In the genomic region with DNA sequence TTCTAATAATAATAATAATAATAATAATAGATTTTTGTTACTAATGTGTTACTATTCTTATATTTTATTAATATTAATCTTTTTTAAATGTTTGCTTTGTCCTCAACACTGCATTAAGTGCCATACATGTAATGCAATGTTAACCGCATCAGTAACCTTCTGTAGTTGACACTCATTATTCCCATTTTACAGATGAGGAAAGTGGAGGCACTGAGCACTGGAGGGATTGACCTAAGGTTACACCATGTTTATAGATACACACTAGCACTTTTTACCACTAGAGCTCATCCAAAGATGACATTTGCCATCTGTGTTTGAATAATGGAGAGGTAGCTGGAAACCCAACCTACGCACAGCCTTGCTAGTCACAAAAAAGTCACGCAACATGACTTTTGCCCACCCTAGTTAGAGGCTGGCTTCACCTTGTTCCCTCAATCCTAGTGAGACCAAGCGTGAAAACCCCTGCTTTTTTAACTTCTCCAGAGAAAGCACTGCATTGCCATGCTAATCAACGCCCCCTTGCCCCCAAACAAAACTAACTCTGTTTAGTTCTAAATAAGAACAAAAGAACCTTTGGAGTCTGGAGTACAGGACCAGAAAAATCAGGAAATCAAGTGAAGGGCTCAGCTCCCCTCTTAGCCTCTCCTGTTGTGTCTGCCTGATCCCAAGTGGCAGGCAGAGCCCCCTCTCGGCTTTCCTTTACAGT, we compare ENCODE assay signal across 1 cellular context.
TF ChIP-seq lines count a peak whose summit lies in the region.

No MANE protein-coding gene starts in this region.

TF ChIP-seq in IMR-90, 13 proteins besides CTCF, POLR2A, EP300 and RAD21:
- TF ChIP-seq, protein P1, sequence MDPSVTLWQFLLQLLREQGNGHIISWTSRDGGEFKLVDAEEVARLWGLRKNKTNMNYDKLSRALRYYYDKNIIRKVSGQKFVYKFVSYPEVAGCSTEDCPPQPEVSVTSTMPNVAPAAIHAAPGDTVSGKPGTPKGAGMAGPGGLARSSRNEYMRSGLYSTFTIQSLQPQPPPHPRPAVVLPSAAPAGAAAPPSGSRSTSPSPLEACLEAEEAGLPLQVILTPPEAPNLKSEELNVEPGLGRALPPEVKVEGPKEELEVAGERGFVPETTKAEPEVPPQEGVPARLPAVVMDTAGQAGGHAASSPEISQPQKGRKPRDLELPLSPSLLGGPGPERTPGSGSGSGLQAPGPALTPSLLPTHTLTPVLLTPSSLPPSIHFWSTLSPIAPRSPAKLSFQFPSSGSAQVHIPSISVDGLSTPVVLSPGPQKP (IDR thresholded peaks at IDR 0.05; ENCODE audit: borderline replicate concordance, low read depth, low read length): no peak
- TF ChIP-seq RCOR1 (IDR thresholded peaks at IDR 0.05; ENCODE audit: insufficient replicate concordance, low read length): no peak
- TF ChIP-seq CHD1 (IDR thresholded peaks at IDR 0.05; ENCODE audit: low read depth, low read length): no peak
- TF ChIP-seq, protein P2, sequence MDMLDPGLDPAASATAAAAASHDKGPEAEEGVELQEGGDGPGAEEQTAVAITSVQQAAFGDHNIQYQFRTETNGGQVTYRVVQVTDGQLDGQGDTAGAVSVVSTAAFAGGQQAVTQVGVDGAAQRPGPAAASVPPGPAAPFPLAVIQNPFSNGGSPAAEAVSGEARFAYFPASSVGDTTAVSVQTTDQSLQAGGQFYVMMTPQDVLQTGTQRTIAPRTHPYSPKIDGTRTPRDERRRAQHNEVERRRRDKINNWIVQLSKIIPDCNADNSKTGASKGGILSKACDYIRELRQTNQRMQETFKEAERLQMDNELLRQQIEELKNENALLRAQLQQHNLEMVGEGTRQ (IDR thresholded peaks at IDR 0.05; ENCODE audit: low read depth, low read length): no peak
- no peak for TF ChIP-seq SMC3 (IDR thresholded peaks at IDR 0.05; ENCODE audit: low read depth, low read length)
- TF ChIP-seq CEBPB (IDR thresholded peaks at IDR 0.05; ENCODE audit: low read depth, low read length): no peak
- TF ChIP-seq MAFK (IDR thresholded peaks at IDR 0.05; ENCODE audit: low read depth, low read length): no peak
- no peak for TF ChIP-seq RFX5 (IDR thresholded peaks at IDR 0.05; ENCODE audit: low read depth, low read length)
- no peak for TF ChIP-seq MXI1 (IDR thresholded peaks at IDR 0.05; ENCODE audit: borderline replicate concordance, low read depth, low read length)
- TF ChIP-seq FOS (IDR thresholded peaks at IDR 0.05; ENCODE audit: low read depth, low read length): no peak
TF ChIP-seq in IMR-90: peak in this region for 0.
